In genomic region chr2:108945969-108946368, GRCh38 we compare ENCODE assay signal across 17 cellular contexts. TPM values are rescaled to one million over a fixed set of nuclear protein-coding genes. Genes with fewer than 3 reads are reported as not detected.
"Had no signal": no experiment of that assay in that cellular context is flagged by ENCODE, and none has a peak within 500 bp of the region (broad histone marks: within the 10 kb centered on the region; RNA-seq: fewer than 3 reads in every experiment).

No MANE protein-coding gene starts in this region.

- H3K4me3 ChIP-seq: coronary artery, skin epidermis, tibial artery had no signal

- H3K27me3 ChIP-seq: tibial artery had no signal

- H3K36me3 ChIP-seq: tibial artery had no signal

- DNase-seq: activated CD4-positive, alpha-beta T cell treated with anti-CD3 and anti-CD28 coated beads for 1 hour; activated CD8-positive, alpha-beta memory T cell treated with anti-CD3 and anti-CD28 coated beads, Interleukin-2, amount 50 U/mL, for 4 hours; activated CD8-positive, alpha-beta T cell treated with anti-CD3 and anti-CD28 coated beads for 36 hours; activated naive CD8-positive, alpha-beta T cell treated with anti-CD3 and anti-CD28 coated beads, Interleukin-2, amount 50 U/mL, for 24 hours; activated T-cell treated with anti-CD3 and anti-CD28 coated beads, Interleukin-2, amount 50 U/mL, for 72 hours; caudate nucleus; effector CD4-positive, alpha-beta T cell; hippocampal formation; mammary epithelial cell; nephron progenitor cell had no signal

- ATAC-seq: activated CD8-positive, alpha-beta T cell treated with anti-CD3 and anti-CD28 coated beads for 36 hours; activated naive CD8-positive, alpha-beta T cell treated with anti-CD3 and anti-CD28 coated beads, Interleukin-2, amount 50 U/mL, for 24 hours had no signal

- H3K27ac ChIP-seq: coronary artery, skin epidermis, tibial artery had no signal

RNA-seq across cellular contexts. Expression of gene EDAR, which starts 43.1 kb away (rescaled TPM):
- total RNA-seq: astrocyte, endothelial cell of umbilical vein, osteoblast, SK-MEL-5 had no signal
